1 cellular context compared by ENCODE assay signal in the genomic region with DNA sequence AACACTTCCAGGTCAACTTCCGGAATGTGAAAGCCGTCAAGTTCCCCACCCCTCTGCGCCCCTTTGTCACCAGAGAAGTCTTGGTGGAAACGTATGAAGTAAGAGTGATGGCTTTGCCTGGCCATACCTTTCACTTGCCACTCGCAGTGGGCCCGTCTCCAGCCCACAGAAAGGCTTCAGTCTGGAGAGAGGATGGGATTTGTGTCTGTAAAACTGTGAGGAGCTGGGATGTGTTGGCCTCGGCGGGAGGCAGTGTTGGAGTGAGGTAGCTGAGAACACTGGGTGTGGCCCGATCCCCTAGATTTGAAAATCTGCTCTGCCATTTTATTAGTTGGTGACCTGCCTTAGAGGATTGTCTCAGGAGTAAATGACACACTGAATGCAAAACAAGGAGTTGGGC.
TF ChIP-seq lines count a peak whose summit lies in the region.

No MANE protein-coding gene starts in this region.

TF ChIP-seq in IMR-90, 13 proteins besides CTCF, POLR2A, EP300 and RAD21 (continued from another document):
- no peak for TF ChIP-seq CHD1 (IDR thresholded peaks at IDR 0.05; ENCODE audit: low read depth, low read length)
